12 cellular contexts compared by ENCODE assay signal in genomic region chr2:28400434-28400833, GRCh38. TPM values are rescaled to one million over a fixed set of nuclear protein-coding genes. Genes with fewer than 3 reads are reported as not detected.
DNase-seq lines count a peak whose midpoint lies in the region; ATAC-seq, FAIRE-seq and TF ChIP-seq lines count a peak whose summit lies in the region.
"Had no signal": no experiment of that assay in that cellular context is flagged by ENCODE, and none has a peak within 500 bp of the region (broad histone marks: within the 10 kb centered on the region; RNA-seq: fewer than 3 reads in every experiment).

No MANE protein-coding gene starts in this region.

- CTCF ChIA-PET in mammary epithelial cell (lab: Charles Lee; ENCODE audit: low non-redundant PET), result no interaction called here

- H3K36me3 ChIP-seq in mammary epithelial cell (ENCODE audit: insufficient read depth, low read length) (peaks cover 22% of the 10 kb centered on the region), muscle layer of colon (ENCODE audit: insufficient read depth, low read length) (peaks cover 31% of the 10 kb centered on the region), tibial artery (peaks cover 49 to 59% (median 50%) of the 10 kb centered on the region in 3 donors), small intestine (ENCODE audit: control insufficient read depth in 2 of 2, insufficient read depth in 2 of 2, low read length in 2 of 2) (peaks cover 10 to 21% of the 10 kb centered on the region in 2 donors)
- H3K36me3 ChIP-seq: ovary had no signal

- WGBS in mammary epithelial cell (ENCODE audit: low coverage, missing lambda C conversion rate), result 16% methylated on average over 7 of the region's 7 CpGs
- 41 to 64% (median 60%) methylated on average over 7 of the region's 7 CpGs for WGBS in small intestine, 3 donors

- H3K79me2 ChIP-seq in mammary epithelial cell (ENCODE audit: insufficient read depth, low read length), result peaks cover 100% of the 10 kb centered on the region

- H3K4me1 ChIP-seq in mammary epithelial cell (ENCODE audit: insufficient read depth, low read length) (peaks cover 70% of the 10 kb centered on the region), muscle layer of colon (ENCODE audit: insufficient read depth, low read length) (peaks cover 64% of the 10 kb centered on the region), tibial artery (peaks cover 0 to 85% (median 77%) of the 10 kb centered on the region in 4 donors), small intestine (ENCODE audit: control insufficient read depth in 2 of 2, insufficient read depth in 1 of 2, low read depth in 1 of 2, low read length in 1 of 2) (peaks cover 2 to 10% of the 10 kb centered on the region in 2 donors)

- no peaks in the 10 kb centered on the region for H3K27me3 Mint-ChIP-seq in activated T-cell treated with anti-CD3 and anti-CD28 coated beads, Interleukin-2, amount 50 U/mL, for 72 hours (ENCODE audit: low read depth)

- H3K4me2 ChIP-seq in mammary epithelial cell (ENCODE audit: insufficient read depth, low read depth, low read length), result peak overlapping the region; percentile 37

- no peaks in the 10 kb centered on the region for H3K27me3 ChIP-seq in mammary epithelial cell (ENCODE audit: insufficient read depth, low read length)
- H3K27me3 ChIP-seq in muscle layer of colon (ENCODE audit: control insufficient read depth in 1 of 2, insufficient read depth in 2 of 2, low read length in 2 of 2), result no peaks in the 10 kb centered on the region
- H3K27me3 ChIP-seq in tibial artery, result no peaks in the 10 kb centered on the region
- H3K27me3 ChIP-seq in small intestine (ENCODE audit: control insufficient read depth in 2 of 2, insufficient read depth in 2 of 2, low read length in 2 of 2), result no peaks in the 10 kb centered on the region
- H3K27me3 ChIP-seq: ovary had no signal

- DNase-seq in activated T-cell treated with anti-CD3 and anti-CD28 coated beads, Interleukin-2, amount 50 U/mL, for 72 hours, result no peak
- DNase-seq in activated T-cell treated with anti-CD3 and anti-CD28 coated beads, Interleukin-2, amount 50 U/mL, for 48 hours, result no peak
- DNase-seq in mammary epithelial cell (no peak), tibial artery (no peak), GM19240 (ENCODE audit: insufficient read length, low spot score) (no peak), small intestine (no peak)
- DNase-seq: cerebellar nuclear complex, NCI-H446 treated with DMSO at 0.1 percent for 48 hours, ovary had no signal

- in situ Hi-C loops in mammary epithelial cell (cut with MboI; ENCODE audit: low sequenced_read_pairs in 2 of 2), result loop anchor here in 1 of 2 donors (10.0 kb wide), 1 partner anchor 696 kb away; no protein-coding TSS in a partner anchor

- H3K4me3 Mint-ChIP-seq in activated T-cell treated with anti-CD3 and anti-CD28 coated beads, Interleukin-2, amount 50 U/mL, for 72 hours, result peak overlapping the region in 1 of 2 donors; percentile 25

- peaks cover 42% of the 10 kb centered on the region for H3K4me1 Mint-ChIP-seq in activated T-cell treated with anti-CD3 and anti-CD28 coated beads, Interleukin-2, amount 50 U/mL, for 72 hours (ENCODE audit: low read depth)

- dilution Hi-C loops in mammary epithelial cell (cut with HindIII; ENCODE audit: low sequenced_read_pairs), result loop anchor here (25.0 kb wide), 1 partner anchor 688 kb away; no protein-coding TSS in a partner anchor

- H3K27ac ChIP-seq in mammary epithelial cell (ENCODE audit: insufficient read depth, low read depth, low read length) (no peak overlapping the region), muscle layer of colon (ENCODE audit: low read depth, low read length) (peak overlapping the region; percentile 99), tibial artery (peak overlapping the region; percentile 99 to 100), small intestine (ENCODE audit: low read depth in 1 of 2, low read length in 1 of 2) (peak overlapping the region in 1 of 2 donors; percentile 14)
- H3K27ac ChIP-seq: ovary had no signal

- TF ChIP-seq CTCF in mammary epithelial cell (conservative IDR thresholded peaks at IDR 0.05 in 1 of 2, IDR thresholded peaks at IDR 0.05 in 1 of 2; ENCODE audit: extremely low read depth in 1 of 2, insufficient read depth in 1 of 2, low read depth in 1 of 2, low read length in 2 of 2) (no peak), tibial artery (IDR thresholded peaks at IDR 0.05) (no peak)

- H2AFZ ChIP-seq in mammary epithelial cell (ENCODE audit: low read depth, low read length), result no peak overlapping the region

- H3K27ac Mint-ChIP-seq in activated T-cell treated with anti-CD3 and anti-CD28 coated beads, Interleukin-2, amount 50 U/mL, for 72 hours, result peak overlapping the region; percentile 91

- no peak overlapping the region for H3K4me3 ChIP-seq in mammary epithelial cell (replicated peaks in 1 of 3; ENCODE audit: insufficient read depth in 1 of 3, low read depth in 2 of 3, low read length in 3 of 3)
- H3K4me3 ChIP-seq in muscle layer of colon (ENCODE audit: low read depth in 1 of 2, low read length in 2 of 2), result no peak overlapping the region
- peak overlapping the region; percentile 96 to 97 for H3K4me3 ChIP-seq in tibial artery
- H3K4me3 ChIP-seq in small intestine (ENCODE audit: low read depth in 1 of 2, low read length in 2 of 2), result no peak overlapping the region

- H4K20me1 ChIP-seq in mammary epithelial cell (ENCODE audit: insufficient read depth, low read length), result peaks cover 3% of the 10 kb centered on the region

- no peak for ATAC-seq in activated T-cell treated with anti-CD3 and anti-CD28 coated beads, Interleukin-2, amount 50 U/mL, for 72 hours (replicated peaks in 1 of 2)
- ATAC-seq in HG02840 (IDR thresholded peaks at IDR 0.05; ENCODE audit: low FRiP score, unreplicated experiment), result no peak

- H3K9ac ChIP-seq in mammary epithelial cell (ENCODE audit: insufficient read depth, low read length) (no peak overlapping the region), muscle layer of colon (ENCODE audit: low read length) (no peak overlapping the region)

- no peaks in the 10 kb centered on the region for H3K9me3 Mint-ChIP-seq in activated T-cell treated with anti-CD3 and anti-CD28 coated beads, Interleukin-2, amount 50 U/mL, for 72 hours

- H3K9me3 ChIP-seq in mammary epithelial cell (replicated peaks; ENCODE audit: insufficient read depth, low read length) (no peaks in the 10 kb centered on the region), muscle layer of colon (ENCODE audit: low read length) (no peaks in the 10 kb centered on the region), tibial artery (no peaks in the 10 kb centered on the region), small intestine (ENCODE audit: control insufficient read depth, low read depth) (no peaks in the 10 kb centered on the region)
- H3K9me3 ChIP-seq: ovary had no signal

- FAIRE-seq in small intestine (lab: Jason Lieb, UNC), result no peak
- FAIRE-seq: TTC549 had no signal

- intact Hi-C loops in mammary epithelial cell (cut with micrococcal nuclease), result no loop called here
- intact Hi-C loops in tibial artery (cut with DNase I; ENCODE audit: low total_unique reads), result no loop called here

- no TSS peak for BruUV-seq in mammary epithelial cell (replicated peaks; lab: Mats Ljungman, UMichigan)

- H3K36me3 Mint-ChIP-seq in activated T-cell treated with anti-CD3 and anti-CD28 coated beads, Interleukin-2, amount 50 U/mL, for 72 hours (ENCODE audit: insufficient read depth in 2 of 2), result peaks cover 20 to 35% of the 10 kb centered on the region in 2 donors

RNA-seq across cellular contexts. Expression of gene FOSL2, which starts 7.8 kb away (rescaled TPM):
- 100 to 1,000 TPM; 176 to 248 TPM for total RNA-seq in activated T-cell treated with anti-CD3 and anti-CD28 coated beads, Interleukin-2, amount 50 U/mL, for 72 hours
- total RNA-seq in mammary epithelial cell, result 10 to 100 TPM; 89.9 to 92.9 TPM
- polyA plus RNA-seq in mammary epithelial cell, result 30.6 TPM
- 126 TPM for polyA minus RNA-seq in mammary epithelial cell
- 10 to 100 TPM; 29.2 to 41.4 (median 40.0) TPM for polyA plus RNA-seq in small intestine

Comparison
In these comparisons a context has a peak if more than half of its experiments do, and no peak if none do; other contexts are left out.
1. H3K4me3 ChIP-seq: peak in tibial artery (2 of 2); none in mammary epithelial cell (0 of 3), muscle layer of colon (0 of 2) and small intestine (0 of 2).